Comparison of ENCODE assay signal across 34 cellular contexts in the genomic region with DNA sequence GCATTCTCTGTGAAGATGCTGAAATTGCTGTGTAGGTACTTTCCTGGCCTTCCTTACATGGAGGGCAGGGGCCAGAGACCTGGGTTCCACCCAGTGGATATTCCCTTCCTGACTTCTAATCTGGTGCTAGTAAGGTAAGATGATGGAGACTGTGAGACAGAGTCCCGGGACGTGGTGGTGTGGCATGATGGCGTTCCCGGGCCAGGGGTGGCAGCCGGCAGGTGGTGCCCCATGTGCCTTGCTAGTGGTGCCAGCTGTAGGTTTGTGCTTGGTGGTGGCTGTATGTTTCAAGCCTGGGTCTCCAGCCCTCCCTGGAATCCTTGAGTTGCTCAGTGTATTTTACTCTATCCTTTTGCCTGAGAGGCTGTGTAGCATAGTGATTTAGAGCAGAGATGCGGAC. TPM values are rescaled to one million over a fixed set of nuclear protein-coding genes. Genes with fewer than 3 reads are reported as not detected.
"Had no signal": no experiment of that assay in that cellular context is flagged by ENCODE, and none has a peak within 500 bp of the region (broad histone marks: within the 10 kb centered on the region; RNA-seq: fewer than 3 reads in every experiment).

No MANE protein-coding gene starts in this region.

- H3K9me3 ChIP-seq: adrenal gland, ascending aorta, body of pancreas, breast epithelium had no signal

- H3K27me3 ChIP-seq: adrenal gland, ascending aorta, body of pancreas, brain microvascular endothelial cell, breast epithelium, cardiac muscle cell had no signal

- H3K4me1 ChIP-seq: adrenal gland, ascending aorta, body of pancreas, breast epithelium had no signal

- H3K27ac ChIP-seq: adrenal gland, ascending aorta, body of pancreas, brain microvascular endothelial cell, breast epithelium, cardiac muscle cell had no signal

- DNase-seq: activated effector memory CD4-positive, alpha-beta T cell treated with anti-CD3 and anti-CD28 coated beads, Interleukin-2, amount 50 U/mL, for 16 hours; activated effector memory CD4-positive, alpha-beta T cell treated with Interleukin-2 at 50 U/mL for 16 hours; activated gamma-delta T cell; activated gamma-delta T cell treated with Interleukin-2 at 50 U/mL for 16 hours; activated naive CD4-positive, alpha-beta T cell; activated naive CD4-positive, alpha-beta T cell treated with anti-CD3 and anti-CD28 coated beads for 36 hours; activated naive CD4-positive, alpha-beta T cell treated with anti-CD3 and anti-CD28 coated beads, Interleukin-2, amount 10 ng/mL, durations not matched to agents 7 days and 5 days; activated naive CD4-positive, alpha-beta T cell treated with anti-CD3 and anti-CD28 coated beads, Interleukin-2, amount 50 U/mL, for 16 hours; activated naive CD4-positive, alpha-beta T cell treated with Interleukin-2 at 50 U/mL for 16 hours; activated naive CD8-positive, alpha-beta T cell treated with anti-CD3 and anti-CD28 coated beads for 36 hours; activated naive CD8-positive, alpha-beta T cell treated with anti-CD3 and anti-CD28 coated beads, Interleukin-2, amount 10 ng/mL, durations not matched to agents 7 days and 5 days; activated naive CD8-positive, alpha-beta T cell treated with anti-CD3 and anti-CD28 coated beads, Interleukin-2, amount 50 U/mL, for 24 hours; activated T-cell treated with anti-CD3 and anti-CD28 coated beads, Interleukin-2, amount 50 U/mL, for 1 hour; activated T-cell treated with anti-CD3 and anti-CD28 coated beads, Interleukin-2, amount 50 U/mL, for 24 hours; activated T-cell treated with anti-CD3 and anti-CD28 coated beads, Interleukin-2, amount 50 U/mL, for 4 hours; activated T-cell treated with anti-CD3 and anti-CD28 coated beads, Interleukin-2, amount 50 U/mL, for 48 hours; activated T-cell treated with anti-CD3 and anti-CD28 coated beads, Interleukin-2, amount 50 U/mL, for 72 hours; adrenal gland; amniotic stem cell; amygdala; anterior cingulate cortex; aorta; body of pancreas; brain microvascular endothelial cell; caudate nucleus; central memory CD4-positive, alpha-beta T cell; cerebellar nuclear complex had no signal

- ATAC-seq: activated naive CD4-positive, alpha-beta T cell treated with anti-CD3 and anti-CD28 coated beads, Interleukin-2, amount 50 U/mL, for 72 hours; activated naive CD8-positive, alpha-beta T cell treated with anti-CD3 and anti-CD28 coated beads, Interleukin-2, amount 50 U/mL, for 24 hours; activated T-cell treated with anti-CD3 and anti-CD28 coated beads, Interleukin-2, amount 50 U/mL, for 4 hours; activated T-cell treated with anti-CD3 and anti-CD28 coated beads, Interleukin-2, amount 50 U/mL, for 72 hours; activated T-helper 17 cell treated with anti-CD3 and anti-CD28 coated beads, Interleukin-2, amount 50 U/mL, for 72 hours; body of pancreas had no signal

- H3K4me3 ChIP-seq: adrenal gland, ascending aorta, body of pancreas, breast epithelium, cardiac muscle cell had no signal

- H3K36me3 ChIP-seq: adrenal gland, ascending aorta, brain microvascular endothelial cell, breast epithelium, cardiac muscle cell had no signal

RNA-seq across cellular contexts. Expression of a gene that starts 10.9 kb away (rescaled TPM):
- total RNA-seq: activated naive CD4-positive, alpha-beta T cell treated with anti-CD3 and anti-CD28 coated beads for 36 hours; activated naive CD4-positive, alpha-beta T cell treated with anti-CD3 and anti-CD28 coated beads, Interleukin-2, amount 50 U/mL, for 72 hours; activated naive CD8-positive, alpha-beta T cell treated with anti-CD3 and anti-CD28 coated beads for 36 hours; activated naive CD8-positive, alpha-beta T cell treated with anti-CD3 and anti-CD28 coated beads, Interleukin-2, amount 10 ng/mL, durations not matched to agents 7 days and 5 days; activated T-cell treated with anti-CD3 and anti-CD28 coated beads, Interleukin-2, amount 50 U/mL, for 4 hours; activated T-helper 1 cell treated with anti-CD3 and anti-CD28 coated beads, Interleukin-12 subunit alpha, Interleukin-12 subunit beta, Interleukin-2, Interleukin-4 antibody, amounts not matched to agents 30 ng/mL and 10 ng/mL and 1 ng/mL, durations not matched to agents 14 hours and 24 hours and 36 hours; activated T-helper 17 cell treated with anti-CD3 and anti-CD28 coated beads, Interleukin-2, amount 50 U/mL, for 72 hours; activated T-helper 2 cell treated with anti-CD3 and anti-CD28 coated beads, Interferon-gamma antibody, Interleukin-2, Interleukin-4, amounts not matched to agents 10 μg/mL and 5 μg/mL and 100 μg/mL, durations not matched to agents 14 hours and 24 hours and 36 hours had no signal
